Comparison of ENCODE assay signal across 22 cellular contexts in the genomic region with DNA sequence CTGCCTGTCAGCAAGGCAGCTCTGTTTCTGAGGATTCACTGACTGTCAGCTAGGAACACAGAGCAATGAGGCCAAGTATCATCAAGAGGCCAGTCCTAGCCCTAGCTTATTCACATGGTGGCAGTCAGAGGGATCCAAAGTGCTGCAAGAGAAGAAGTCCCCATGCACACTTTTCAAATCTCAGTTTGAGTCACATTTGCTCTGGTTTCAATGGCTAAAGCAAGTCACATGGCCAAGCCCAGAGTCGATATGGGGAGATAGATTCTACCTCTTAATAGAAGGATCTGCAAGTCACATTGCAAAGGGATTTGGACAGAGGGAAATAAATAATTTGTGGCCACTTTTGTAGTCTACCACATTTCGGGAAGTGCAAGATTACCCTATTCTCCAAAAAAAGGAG. TPM values are rescaled to one million over a fixed set of nuclear protein-coding genes. Genes with fewer than 3 reads are reported as not detected.
DNase-seq lines count a peak whose midpoint lies in the region; ATAC-seq, FAIRE-seq and TF ChIP-seq lines count a peak whose summit lies in the region.
"Had no signal": no experiment of that assay in that cellular context is flagged by ENCODE, and none has a peak within 500 bp of the region (broad histone marks: within the 10 kb centered on the region; RNA-seq: fewer than 3 reads in every experiment).

No MANE protein-coding gene starts in this region.

- H4K20me1 ChIP-seq in GM12878 (ENCODE audit: control insufficient read depth, insufficient read depth) = no peaks in the 10 kb centered on the region

- H3K4me2 ChIP-seq in GM12878 (ENCODE audit: control insufficient read depth, insufficient read depth) = no peak overlapping the region

- H3K9ac ChIP-seq in GM12878 (ENCODE audit: control insufficient read depth, insufficient read depth, low read length) = no peak overlapping the region

- peak in 1 of 3 experiments; percentile 13; a peak in 1 of 6 replicates for TF ChIP-seq CTCF in GM12878 (IDR thresholded peaks at IDR 0.05 in 2 of 3, conservative IDR thresholded peaks at IDR 0.05 in 1 of 3; ENCODE audit: control insufficient read depth in 2 of 3, extremely low read depth in 1 of 3, insufficient read depth in 1 of 3, low read depth in 3 of 3, low read length in 3 of 3)

- no peak for FAIRE-seq in GM12878 (lab: Jason Lieb, UNC)
- FAIRE-seq: A204.1, GM12891 had no signal

- no TSS peak for BruUV-seq in GM12878 (replicated peaks; lab: Mats Ljungman, UMichigan)

- peak; percentile 10; the same call in 1 of the 2 replicates for TF ChIP-seq RAD21 in GM12878 (IDR thresholded peaks at IDR 0.05; ENCODE audit: insufficient read depth, low read depth, low read length)

- H3K27ac ChIP-seq in GM12878 (ENCODE audit: control insufficient read depth, insufficient read depth) = no peak overlapping the region

- H3K36me3 ChIP-seq in GM12878 (ENCODE audit: control insufficient read depth in 2 of 2, insufficient read depth in 2 of 2, low read length in 1 of 2) = no peaks in the 10 kb centered on the region

- no peak for TF ChIP-seq POLR2A in GM12878 (IDR thresholded peaks at IDR 0.05; ENCODE audit: low read depth, low read length)

- in situ Hi-C loops in GM12878 (cut with MboI) = loop anchor here (10.0 kb wide), 2 partner anchors 210 to 450 kb away; a partner anchor contains a TSS

- TF ChIP-seq EP300 in GM12878 (IDR thresholded peaks at IDR 0.05; ENCODE audit: borderline replicate concordance in 1 of 2, control insufficient read depth in 1 of 2, low read depth in 2 of 2, low read length in 2 of 2) = no peak

- CTCF ChIA-PET in GM12878 (lab: Yijun Ruan, JAX) = interaction anchor here (0.8 to 1.5 kb wide), 2 partner anchors 33 to 209 kb away, joined by 3 to 7 read pairs; no protein-coding TSS in a partner anchor

- POLR2A ChIA-PET in GM12878 (lab: Charles Lee) = no interaction called here

- DNase-seq in CD1c-positive myeloid dendritic cell (ENCODE audit: extremely low spot score) (peak; percentile 80), NOMO-1 (lab: John Stamatoyannopoulos, UW; ENCODE audit: unreplicated experiment in 2 of 2) (peak; percentile 59 to 84), GM12878 (ENCODE audit: low read depth, low spot score) (no peak), cerebellar cortex (ENCODE audit: low spot score) (no peak), glomerular visceral epithelial cell (ENCODE audit: extremely low spot score) (no peak)
- DNase-seq in stimulated activated naive CD4-positive, alpha-beta T cell treated with Interleukin-2 at 50 U/mL for 16 hours (lab: John Stamatoyannopoulos, UW) = no peak
- DNase-seq: CD4-positive, alpha-beta memory T cell; DMS153; GDM1; H9; NCI-H1436; NCI-H1930; NCI-H345; NCI-H526; PC-3; RPMI8226; SHP77 treated with DMSO at 0.1 percent for 48 hours had no signal

- WGBS in GM12878 (ENCODE audit: insufficient coverage, insufficient replicate concordance, low lambda C conversion rate, missing lambda C conversion rate) = 31% methylated on average over 2 of the region's 2 CpGs

- no peaks in the 10 kb centered on the region for H3K27me3 ChIP-seq in GM12878 (replicated peaks in 1 of 2; ENCODE audit: control insufficient read depth in 2 of 2, insufficient read depth in 2 of 2, low read length in 1 of 2)

- SMC1A ChIA-PET in GM12878 (lab: Charles Lee; ENCODE audit: uncharacterized antibody, unreplicated experiment) = interaction anchor here (0.8 to 1.3 kb wide), 4 partner anchors 9 to 107 kb away, joined by 3 to 11 read pairs (median 4); no protein-coding TSS in a partner anchor

- intact Hi-C loops in GM12878 (cut with micrococcal nuclease; ENCODE audit: unreplicated experiment) = no loop called here

- H3K4me3 ChIP-seq in GM12878 = no peak overlapping the region

- ATAC-seq in HG02610 (IDR thresholded peaks at IDR 0.05; ENCODE audit: unreplicated experiment) (peak; percentile 6), GM12878 (no peak), GM18519 (IDR thresholded peaks at IDR 0.05; ENCODE audit: low FRiP score, unreplicated experiment) (no peak)
- ATAC-seq: PC-3, SK-N-SH treated with all-trans-retinoic acid at 6 μM for 48 hours had no signal

- H2AFZ ChIP-seq in GM12878 (ENCODE audit: control insufficient read depth, low read depth, low read length) = peak overlapping the region; percentile 1; the same call in 1 of the 2 replicates

- no peaks in the 10 kb centered on the region for H3K4me1 ChIP-seq in GM12878 (ENCODE audit: control insufficient read depth, insufficient read depth, low read length)

- H3K79me2 ChIP-seq in GM12878 (ENCODE audit: control insufficient read depth, insufficient read depth, low read length) = peaks cover 5% of the 10 kb centered on the region

- no peaks in the 10 kb centered on the region for H3K9me3 ChIP-seq in GM12878 (replicated peaks; ENCODE audit: control insufficient read depth, insufficient read depth, low read length)

- RAD21 ChIA-PET in GM12878 (lab: Charles Lee; ENCODE audit: unreplicated experiment) = interaction anchor here (0.8 to 0.9 kb wide), 2 partner anchors 79 to 117 kb away, joined by 3 read pairs; no protein-coding TSS in a partner anchor

TF ChIP-seq in GM12878, 131 proteins besides CTCF, POLR2A, EP300 and RAD21:
- TF ChIP-seq RAD51 (IDR thresholded peaks at IDR 0.05) = peak; percentile 55; the same call in 1 of the 2 replicates
- TF ChIP-seq, protein P1, sequence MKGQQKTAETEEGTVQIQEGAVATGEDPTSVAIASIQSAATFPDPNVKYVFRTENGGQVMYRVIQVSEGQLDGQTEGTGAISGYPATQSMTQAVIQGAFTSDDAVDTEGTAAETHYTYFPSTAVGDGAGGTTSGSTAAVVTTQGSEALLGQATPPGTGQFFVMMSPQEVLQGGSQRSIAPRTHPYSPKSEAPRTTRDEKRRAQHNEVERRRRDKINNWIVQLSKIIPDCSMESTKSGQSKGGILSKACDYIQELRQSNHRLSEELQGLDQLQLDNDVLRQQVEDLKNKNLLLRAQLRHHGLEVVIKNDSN (IDR thresholded peaks at IDR 0.05; ENCODE audit: borderline replicate concordance, extremely low read length, insufficient read depth, low read depth, low read length) = peak; percentile 49
- TF ChIP-seq BHLHE40 (IDR thresholded peaks at IDR 0.05; ENCODE audit: borderline replicate concordance in 1 of 2, low read depth in 2 of 2, low read length in 1 of 2) = peak; percentile 18 to 57; a peak in 1 of 4 replicates
- TF ChIP-seq KAT2A (conservative IDR thresholded peaks at IDR 0.05; ENCODE audit: control insufficient read depth, low read depth, low read length) = no peak
- TF ChIP-seq NBN (IDR thresholded peaks at IDR 0.05) = no peak
- peak; percentile 47; the same call in 1 of the 2 replicates for TF ChIP-seq IRF4 (IDR thresholded peaks at IDR 0.05; ENCODE audit: low read depth, low read length)
- peak; percentile 54 for TF ChIP-seq JUNB (IDR thresholded peaks at IDR 0.05)

RNA-seq across cellular contexts. Expression of a gene that starts 3.7 kb away (rescaled TPM):
- total RNA-seq in GM12878 (2013; cell fraction: nucleolus; rRNA removed) = 88.7 and 128 TPM in 2 replicates
- total RNA-seq in GM12878 (2014; rRNA removed) = 7.3 and 8.4 TPM in 2 replicates
- total RNA-seq in GM12878 (2014; rRNA removed; fragmentation: Illumina TruSeq; extraction: Trizol) = 9.6 and 11.1 TPM in 2 replicates
- 9.7 and 10.4 TPM in 2 replicates for total RNA-seq in GM12878 (2021)
- 2.8 TPM for polyA plus RNA-seq in GM12878 (2011; ENCODE audit: low read depth)
- polyA plus RNA-seq in GM12878 (2011; rRNA removed) = 9.8 and 13.6 TPM in 2 replicates
- 3.2 and 3.5 TPM in 2 replicates for polyA plus RNA-seq in GM12878 (2011; cell fraction: cytosol; rRNA removed)
- 9.1 and 9.7 TPM in 2 replicates for polyA plus RNA-seq in GM12878 (2011; cell fraction: nucleus; rRNA removed)
- 3.7 and 6.0 TPM in 2 replicates for polyA plus RNA-seq in GM12878 (2012)
- polyA plus RNA-seq in GM12878 (2014; fragmentation: Illumina TruSeq; extraction: Trizol) = 5.2 and 7.7 TPM in 2 replicates
- polyA plus RNA-seq in GM12878 (2014; fragmentation: Nextera tagmentation; extraction: Ambion mirVana) = 1 to 10 TPM; 2.2 to 3.3 TPM
- polyA plus RNA-seq in GM12878 (2014; rRNA removed) = 2.6 and 5.6 TPM in 2 replicates
- polyA plus RNA-seq in GM12878 (2016; fragmentation: Nextera tagmentation; extraction: Ambion mirVana) = 1 to 10 TPM; 5.8 to 6.0 TPM
- polyA minus RNA-seq in GM12878 (2011; rRNA and poly(A)+ RNA removed) = 11.1 and 15.1 TPM in 2 replicates
- 1.6 and 6.7 TPM in 2 replicates for polyA minus RNA-seq in GM12878 (2011; cell fraction: cytosol; rRNA and poly(A)+ RNA removed)
- 26.5 and 37.4 TPM in 2 replicates for polyA minus RNA-seq in GM12878 (2011; cell fraction: nucleus; rRNA and poly(A)+ RNA removed)

Comparison
In these comparisons a context has a peak if more than half of its experiments do, and no peak if none do; other contexts are left out.
1. DNase-seq: peak in CD1c-positive myeloid dendritic cell (single experiment) and NOMO-1 (2 of 2); none in GM12878 (single experiment), cerebellar cortex (single experiment), stimulated activated naive CD4-positive, alpha-beta T cell treated with Interleukin-2 at 50 U/mL for 16 hours (single experiment) and glomerular visceral epithelial cell (single experiment).